In the genomic region with DNA sequence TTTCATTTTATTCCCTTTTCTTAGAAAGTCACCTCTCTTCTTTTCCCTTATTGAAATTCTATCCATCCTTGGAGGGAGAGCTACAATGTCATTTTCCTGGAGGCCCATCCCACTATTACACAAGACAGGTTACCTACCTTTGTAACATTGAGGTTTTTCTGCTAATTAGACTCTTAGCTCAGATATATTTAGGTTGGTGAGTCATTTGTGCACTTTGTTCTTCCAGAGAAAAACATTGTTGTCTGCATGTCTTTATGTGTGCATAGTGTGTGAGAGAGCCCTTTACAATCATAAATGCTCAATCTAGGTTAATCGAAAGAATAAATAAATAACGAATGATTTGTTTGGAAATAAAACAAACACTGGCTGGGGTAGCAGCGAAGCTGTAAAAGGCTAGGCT, we compare ENCODE assay signal across 15 cellular contexts.
DNase-seq lines count a peak whose midpoint lies in the region; FAIRE-seq lines count a peak whose summit lies in the region.
"Had no signal": no experiment of that assay in that cellular context is flagged by ENCODE, and none has a peak within 500 bp of the region (broad histone marks: within the 10 kb centered on the region; RNA-seq: fewer than 3 reads in every experiment).

No MANE protein-coding gene starts in this region.

- peaks cover 2% of the 10 kb centered on the region for H3K4me1 Mint-ChIP-seq in activated CD4-positive, alpha-beta memory T cell treated with anti-CD3 and anti-CD28 coated beads, Interleukin-2, amount 10 ng/mL, durations not matched to agents 7 days and 5 days
- H3K4me1 Mint-ChIP-seq: immature natural killer cell had no signal

- FAIRE-seq in colon (lab: Jason Lieb, UNC) (peak; percentile 47), small intestine (lab: Jason Lieb, UNC) (peak; percentile 77)
- FAIRE-seq: GM12892 had no signal

- DNase-seq in HT-29 (ENCODE audit: low spot score), result peak; percentile 52
- DNase-seq in NCI-H2107 treated with DMSO at 0.1 percent for 48 hours (lab: John Stamatoyannopoulos, UW; ENCODE audit: unreplicated experiment), result peak; percentile 61
- DNase-seq in small intestine, result peak; percentile 94
- no peak for DNase-seq in stimulated activated CD4-positive, alpha-beta T cell treated with anti-CD3 and anti-CD28 coated beads, Interleukin-4, amount 100 ng/mL, for 24 hours
- DNase-seq in activated CD4-positive, alpha-beta memory T cell treated with anti-CD3 and anti-CD28 coated beads, Interleukin-2, amount 10 ng/mL, durations not matched to agents 7 days and 5 days, result no peak
- DNase-seq in foreskin melanocyte, result no peak
- DNase-seq: central memory CD4-positive, alpha-beta T cell; HCEC 1CT; immature natural killer cell; sigmoid colon; T-cell had no signal

- no peaks in the 10 kb centered on the region for H3K36me3 Mint-ChIP-seq in activated CD4-positive, alpha-beta memory T cell treated with anti-CD3 and anti-CD28 coated beads, Interleukin-2, amount 10 ng/mL, durations not matched to agents 7 days and 5 days (ENCODE audit: low read depth)
- H3K36me3 Mint-ChIP-seq: immature natural killer cell, T-cell had no signal

- H3K9me3 Mint-ChIP-seq in activated CD4-positive, alpha-beta memory T cell treated with anti-CD3 and anti-CD28 coated beads, Interleukin-2, amount 10 ng/mL, durations not matched to agents 7 days and 5 days, result peaks cover 7% of the 10 kb centered on the region

- POLR2A ChIA-PET in activated CD4-positive, alpha-beta memory T cell treated with anti-CD3 and anti-CD28 coated beads, Interleukin-2, amount 10 ng/mL, durations not matched to agents 7 days and 5 days (lab: Charles Lee), result no interaction called here

- no peak overlapping the region for H3K27ac Mint-ChIP-seq in activated CD4-positive, alpha-beta memory T cell treated with anti-CD3 and anti-CD28 coated beads, Interleukin-2, amount 10 ng/mL, durations not matched to agents 7 days and 5 days
- H3K27ac Mint-ChIP-seq: immature natural killer cell had no signal

- no peak overlapping the region for H3K4me3 ChIP-seq in small intestine (ENCODE audit: low read depth in 1 of 2, low read length in 2 of 2)
- H3K4me3 ChIP-seq: sigmoid colon, suprapubic skin had no signal

- no peaks in the 10 kb centered on the region for H3K27me3 ChIP-seq in small intestine (ENCODE audit: control insufficient read depth in 2 of 2, insufficient read depth in 2 of 2, low read length in 2 of 2)
- H3K27me3 ChIP-seq: sigmoid colon, suprapubic skin had no signal

- no peaks in the 10 kb centered on the region for H3K36me3 ChIP-seq in small intestine (ENCODE audit: control insufficient read depth in 2 of 2, insufficient read depth in 2 of 2, low read length in 2 of 2)
- H3K36me3 ChIP-seq: sigmoid colon, suprapubic skin had no signal

- H3K27ac ChIP-seq in small intestine (ENCODE audit: low read depth in 1 of 2, low read length in 1 of 2), result peak overlapping the region in 1 of 2 donors; percentile 36
- H3K27ac ChIP-seq: KMS-11, sigmoid colon, suprapubic skin had no signal

- CTCF ChIA-PET in activated CD4-positive, alpha-beta memory T cell treated with anti-CD3 and anti-CD28 coated beads, Interleukin-2, amount 10 ng/mL, durations not matched to agents 7 days and 5 days (lab: Charles Lee), result no interaction called here

- no peak overlapping the region for H3K4me3 Mint-ChIP-seq in activated CD4-positive, alpha-beta memory T cell treated with anti-CD3 and anti-CD28 coated beads, Interleukin-2, amount 10 ng/mL, durations not matched to agents 7 days and 5 days
- H3K4me3 Mint-ChIP-seq: immature natural killer cell, T-cell had no signal

- peaks cover 2 to 3% of the 10 kb centered on the region in 2 donors for H3K4me1 ChIP-seq in small intestine (ENCODE audit: control insufficient read depth in 2 of 2, insufficient read depth in 1 of 2, low read depth in 1 of 2, low read length in 1 of 2)

- H3K27me3 Mint-ChIP-seq in activated CD4-positive, alpha-beta memory T cell treated with anti-CD3 and anti-CD28 coated beads, Interleukin-2, amount 10 ng/mL, durations not matched to agents 7 days and 5 days, result no peaks in the 10 kb centered on the region
- H3K27me3 Mint-ChIP-seq: T-cell had no signal

- no peaks in the 10 kb centered on the region for H3K9me3 ChIP-seq in small intestine (ENCODE audit: control insufficient read depth, low read depth)
- H3K9me3 ChIP-seq: suprapubic skin had no signal

- WGBS in small intestine, 3 donors, result 7 to 30% (median 18%) methylated on average over 3 of the region's 3 CpGs

Comparison
In these comparisons a context has a peak if more than half of its experiments do, and no peak if none do; other contexts are left out.
1. DNase-seq: peak in HT-29 (single experiment), NCI-H2107 treated with DMSO at 0.1 percent for 48 hours (single experiment) and small intestine (single experiment); none in stimulated activated CD4-positive, alpha-beta T cell treated with anti-CD3 and anti-CD28 coated beads, Interleukin-4, amount 100 ng/mL, for 24 hours (single experiment), activated CD4-positive, alpha-beta memory T cell treated with anti-CD3 and anti-CD28 coated beads, Interleukin-2, amount 10 ng/mL, durations not matched to agents 7 days and 5 days (single experiment) and foreskin melanocyte (single experiment).